ENCODE assay signal across 10 cellular contexts in the genomic region with DNA sequence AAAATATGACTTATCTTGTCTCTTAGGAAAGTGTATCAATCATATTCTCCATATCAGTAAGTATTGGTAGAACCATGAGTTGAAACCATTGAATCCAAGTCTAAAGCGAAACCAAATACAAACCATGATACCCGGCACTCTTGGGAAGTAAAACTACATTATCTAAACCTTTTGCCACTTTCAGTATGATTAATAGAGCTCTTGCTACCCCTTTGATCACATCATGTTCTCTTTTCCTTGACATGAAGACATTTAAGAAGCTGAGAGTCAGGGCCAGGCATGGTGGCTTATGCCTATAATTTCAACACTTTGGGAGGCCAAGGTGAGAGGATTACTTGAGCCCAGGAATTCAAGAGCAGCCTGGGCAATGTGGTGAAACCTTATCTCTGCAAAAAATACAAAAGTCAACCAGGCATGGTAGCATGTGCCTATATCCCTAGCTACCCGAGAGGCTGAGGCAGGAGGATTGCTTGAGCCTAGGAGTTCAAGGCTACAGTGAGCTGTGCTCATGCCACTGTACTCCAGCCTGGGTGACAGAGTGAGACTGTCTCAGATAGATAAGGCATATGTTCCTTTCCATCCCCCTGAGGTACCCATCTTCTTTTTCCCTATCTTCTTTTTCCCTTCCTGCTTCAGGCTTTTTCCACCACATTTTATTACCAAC. TPM values are rescaled to one million over a fixed set of nuclear protein-coding genes. Genes with fewer than 3 reads are reported as not detected.
DNase-seq lines count a peak whose midpoint lies in the region; ATAC-seq, FAIRE-seq and TF ChIP-seq lines count a peak whose summit lies in the region.
"Had no signal": no experiment of that assay in that cellular context is flagged by ENCODE, and none has a peak within 500 bp of the region (broad histone marks: within the 10 kb centered on the region; RNA-seq: fewer than 3 reads in every experiment).

No MANE protein-coding gene starts in this region.

- TF ChIP-seq CTCF in suprapubic skin (IDR thresholded peaks at IDR 0.05) (no peak), dorsolateral prefrontal cortex (IDR thresholded peaks at IDR 0.05 in 54 of 56, conservative IDR thresholded peaks at IDR 0.05 in 2 of 56; ENCODE audit: low read depth in 1 of 56, partially characterized antibody in 56 of 56) (no peak)

- H3K4me3 Mint-ChIP-seq in activated naive CD8-positive, alpha-beta T cell treated with anti-CD3 and anti-CD28 coated beads for 36 hours: peak overlapping the region; percentile 37

- no peaks in the 10 kb centered on the region for H3K27me3 ChIP-seq in suprapubic skin
- no peaks in the 10 kb centered on the region for H3K27me3 ChIP-seq in dorsolateral prefrontal cortex

- intact Hi-C loops in dorsolateral prefrontal cortex (cut with DNase I): no loop called here

- no peaks in the 10 kb centered on the region for H3K9me3 Mint-ChIP-seq in activated naive CD8-positive, alpha-beta T cell treated with anti-CD3 and anti-CD28 coated beads for 36 hours

- no peaks in the 10 kb centered on the region for H3K9me3 ChIP-seq in suprapubic skin

- H3K4me3 ChIP-seq in suprapubic skin (no peak overlapping the region), dorsolateral prefrontal cortex (no peak overlapping the region)

- TF ChIP-seq POLR2A in suprapubic skin (IDR thresholded peaks at IDR 0.05): no peak

- DNase-seq in activated naive CD8-positive, alpha-beta T cell treated with anti-CD3 and anti-CD28 coated beads for 36 hours: peak; percentile 4
- DNase-seq in islet precursor cell (no peak), suprapubic skin (ENCODE audit: low spot score in 2 of 2) (no peak), dorsolateral prefrontal cortex (no peak), frontal cortex (ENCODE audit: low spot score in 2 of 2) (no peak)
- DNase-seq: NCI-H82 had no signal

- WGBS in suprapubic skin: 94% methylated on average over 3 of the region's 3 CpGs

- H3K27ac ChIP-seq in suprapubic skin: no peak overlapping the region
- no peak overlapping the region for H3K27ac ChIP-seq in dorsolateral prefrontal cortex

- no peak for FAIRE-seq in frontal cortex (lab: Jason Lieb, UNC)
- FAIRE-seq: G401.6 had no signal

- H3K4me1 ChIP-seq in suprapubic skin: no peaks in the 10 kb centered on the region

- peaks cover 51% of the 10 kb centered on the region for H3K36me3 Mint-ChIP-seq in activated naive CD8-positive, alpha-beta T cell treated with anti-CD3 and anti-CD28 coated beads for 36 hours

- H3K27ac Mint-ChIP-seq in activated naive CD8-positive, alpha-beta T cell treated with anti-CD3 and anti-CD28 coated beads for 36 hours: peak overlapping the region; percentile 83

- TF ChIP-seq EP300 in suprapubic skin (IDR thresholded peaks at IDR 0.05): no peak

- peaks cover 24% of the 10 kb centered on the region for H3K36me3 ChIP-seq in suprapubic skin

- ATAC-seq in GM18519 (IDR thresholded peaks at IDR 0.05; ENCODE audit: low FRiP score, unreplicated experiment) (peak; percentile 80), GM21360 (IDR thresholded peaks at IDR 0.05; ENCODE audit: unreplicated experiment) (peak; percentile 86), HG03196 (IDR thresholded peaks at IDR 0.05; ENCODE audit: unreplicated experiment) (peak; percentile 69)

- no peaks in the 10 kb centered on the region for H3K27me3 Mint-ChIP-seq in activated naive CD8-positive, alpha-beta T cell treated with anti-CD3 and anti-CD28 coated beads for 36 hours

- H3K4me1 Mint-ChIP-seq in activated naive CD8-positive, alpha-beta T cell treated with anti-CD3 and anti-CD28 coated beads for 36 hours: peaks cover 27% of the 10 kb centered on the region

RNA-seq across cellular contexts. Expression of a gene that starts 45.4 kb away (rescaled TPM):
- 10 to 100 TPM; 14.6 to 16.6 TPM for total RNA-seq in activated naive CD8-positive, alpha-beta T cell treated with anti-CD3 and anti-CD28 coated beads for 36 hours
- total RNA-seq in suprapubic skin: 10 to 100 TPM in 1 of 4 donors, 1 to 10 TPM in 3; 3.1 to 16.1 (median 4.8) TPM
- total RNA-seq in dorsolateral prefrontal cortex: 10 to 100 TPM in 2 of 120 experiments, 1 to 10 TPM in 118; 3.8 to 10.7 (median 6.2) TPM
- 20.0 TPM for total RNA-seq in frontal cortex
